In the genomic region with DNA sequence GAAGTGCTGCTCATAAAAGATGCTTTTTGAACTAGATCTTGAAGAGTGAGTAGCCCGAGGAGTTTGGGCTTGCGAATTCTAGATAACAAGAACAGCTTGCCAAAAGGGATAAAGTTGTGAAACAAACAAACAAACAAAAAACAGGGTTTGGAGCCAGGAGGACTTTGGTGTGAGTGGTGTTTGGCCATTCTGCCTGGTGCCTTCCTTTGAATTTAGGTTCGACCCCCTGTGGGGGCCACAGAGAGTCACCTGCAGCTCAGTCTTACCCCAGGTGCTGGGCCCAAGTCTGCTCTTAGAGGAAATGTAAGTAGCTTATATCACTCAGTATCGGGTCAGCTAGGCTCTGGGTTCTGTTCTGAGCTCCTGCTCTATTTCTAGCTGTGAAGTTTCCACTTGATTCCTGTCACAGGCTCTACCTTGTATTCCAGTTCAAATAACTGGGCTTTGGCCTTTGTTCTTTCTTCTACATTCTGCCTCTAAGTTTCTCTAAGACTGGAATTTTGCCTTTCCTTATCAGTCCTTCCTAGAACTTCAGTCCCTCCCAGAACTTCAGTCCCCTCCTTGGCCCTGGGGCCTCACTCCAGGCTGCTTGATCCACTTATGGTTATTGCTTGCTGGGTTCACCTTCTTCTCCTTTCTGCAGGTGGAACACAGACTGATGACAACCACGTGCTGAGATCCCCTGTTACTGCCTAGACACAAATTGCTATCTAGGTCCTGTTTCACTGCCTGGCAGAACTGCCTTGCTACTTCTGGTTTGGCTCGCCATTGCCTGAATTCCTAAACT, we compare ENCODE assay signal across 17 cellular contexts. TPM values are rescaled to one million over a fixed set of nuclear protein-coding genes. Genes with fewer than 3 reads are reported as not detected.
DNase-seq lines count a peak whose midpoint lies in the region; ATAC-seq and TF ChIP-seq lines count a peak whose summit lies in the region.
"Had no signal": no experiment of that assay in that cellular context is flagged by ENCODE, and none has a peak within 500 bp of the region (broad histone marks: within the 10 kb centered on the region; RNA-seq: fewer than 3 reads in every experiment).

No MANE protein-coding gene starts in this region.

- no peak for TF ChIP-seq CTCF in heart right ventricle (IDR thresholded peaks at IDR 0.05)
- no peak for TF ChIP-seq CTCF in osteoblast (IDR thresholded peaks at IDR 0.05; ENCODE audit: extremely low read depth, low read depth, low read length)

- intact Hi-C loops in heart right ventricle (cut with DNase I), result loop anchor here in 1 of 10 donors (2.0 kb wide), 1 partner anchor 18 kb away; no protein-coding TSS in a partner anchor

- no peaks in the 10 kb centered on the region for H3K9me2 ChIP-seq in GM23248 (ENCODE audit: insufficient read depth)

- no peaks in the 10 kb centered on the region for H3K9me3 ChIP-seq in GM23248 (ENCODE audit: low read depth)
- H3K9me3 ChIP-seq in heart right ventricle, result no peaks in the 10 kb centered on the region
- no peaks in the 10 kb centered on the region for H3K9me3 ChIP-seq in osteoblast (ENCODE audit: low read depth, low read length)
- H3K9me3 ChIP-seq: pancreas, SJSA1, vagina had no signal

- ATAC-seq in heart right ventricle (peak in 6 of 8 donors; percentile 40 to 71 (median 64)), GM18868 (IDR thresholded peaks at IDR 0.05; ENCODE audit: unreplicated experiment) (no peak), HG03175 (IDR thresholded peaks at IDR 0.05; ENCODE audit: unreplicated experiment) (no peak)

- H3K36me3 ChIP-seq in GM23248 (ENCODE audit: low read depth) (no peaks in the 10 kb centered on the region), heart right ventricle (no peaks in the 10 kb centered on the region), osteoblast (ENCODE audit: insufficient read depth, low read length) (no peaks in the 10 kb centered on the region)
- H3K36me3 ChIP-seq: pancreas, SJSA1, vagina had no signal

- H2AFZ ChIP-seq in GM23248 (no peak overlapping the region), osteoblast (ENCODE audit: low read length) (no peak overlapping the region)

- H3K27ac ChIP-seq in GM23248 (no peak overlapping the region), heart right ventricle (peak overlapping the region in 9 of 10 donors; percentile 16 to 79 (median 65)), osteoblast (ENCODE audit: low read depth, low read length) (peak overlapping the region; percentile 77)
- H3K27ac ChIP-seq: KMS-11, pancreas, vagina had no signal

- no peak for DNase-seq in GM23248
- DNase-seq in astrocyte of the hippocampus (ENCODE audit: low read depth, low spot score), result peak; percentile 36
- no peak for DNase-seq in heart right ventricle
- no peak for DNase-seq in osteoblast (ENCODE audit: insufficient read length, low spot score, missing footprints)
- no peak for DNase-seq in ureter (ENCODE audit: low spot score)
- no peak for DNase-seq in kidney glomerular epithelial cell (lab: John Stamatoyannopoulos, UW)
- DNase-seq: activated naive CD8-positive, alpha-beta T cell treated with anti-CD3 and anti-CD28 coated beads, Interleukin-2, amount 10 ng/mL, durations not matched to agents 7 days and 5 days; effector CD4-positive, alpha-beta T cell; NCI-H1694; NCI-H774; pancreas had no signal

- H3K4me3 ChIP-seq in GM23248 (no peak overlapping the region), heart right ventricle (no peak overlapping the region), osteoblast (ENCODE audit: insufficient read depth, low read length) (no peak overlapping the region)
- H3K4me3 ChIP-seq: lung, pancreas, SJSA1, vagina had no signal

- peaks cover 53% of the 10 kb centered on the region for H3K4me1 ChIP-seq in GM23248 (ENCODE audit: insufficient read depth)
- peaks cover 10 to 51% (median 26%) of the 10 kb centered on the region in 9 donors for H3K4me1 ChIP-seq in heart right ventricle
- H3K4me1 ChIP-seq in osteoblast (ENCODE audit: insufficient read depth, low read length), result peaks cover 52% of the 10 kb centered on the region

- in situ Hi-C loops in GM23248 (cut with MboI), result no loop called here

- 85% methylated on average over 6 of the region's 6 CpGs for WGBS in GM23248 (ENCODE audit: low coverage in 1 of 2, low lambda C conversion rate in 2 of 2, missing lambda C conversion rate in 2 of 2), 2 experiments
- WGBS in heart right ventricle, 2 donors, result 67 to 69% methylated on average over 6 of the region's 6 CpGs

- no peak overlapping the region for H3K9ac ChIP-seq in GM23248
- H3K9ac ChIP-seq: KMS-11 had no signal

- H4K20me1 ChIP-seq in GM23248 (ENCODE audit: insufficient read depth) (no peaks in the 10 kb centered on the region), osteoblast (ENCODE audit: insufficient read depth, low read length) (no peaks in the 10 kb centered on the region)

- H3K4me2 ChIP-seq in GM23248 (ENCODE audit: unreplicated experiment), result peak overlapping the region; percentile 9
- H3K4me2 ChIP-seq in osteoblast (ENCODE audit: insufficient read depth, low read length), result no peak overlapping the region
- H3K4me2 ChIP-seq: KMS-11 had no signal

- peaks cover 55% of the 10 kb centered on the region for H3F3A ChIP-seq in GM23248 (ENCODE audit: insufficient read depth)

- H3K27me3 ChIP-seq in GM23248 (replicated peaks; ENCODE audit: insufficient read depth) (no peaks in the 10 kb centered on the region), heart right ventricle (no peaks in the 10 kb centered on the region), osteoblast (ENCODE audit: insufficient read depth, low read length) (no peaks in the 10 kb centered on the region)
- H3K27me3 ChIP-seq: pancreas, SJSA1, vagina had no signal

- no peaks in the 10 kb centered on the region for H3K79me2 ChIP-seq in GM23248 (ENCODE audit: insufficient read depth)
- H3K79me2 ChIP-seq in osteoblast (ENCODE audit: insufficient read depth, low read length), result no peaks in the 10 kb centered on the region

RNA-seq across cellular contexts. Expression of a gene that starts 20.5 kb away (rescaled TPM):
- total RNA-seq in GM23248 (2014; rRNA removed; shearing (Covaris generic)), result 81.9 and 112 TPM in 2 replicates
- polyA plus RNA-seq in GM23248 (2016; fragmentation: Nextera tagmentation; extraction: Ambion mirVana) (96.1 and 100 TPM in 2 replicates), heart right ventricle (10 to 100 TPM in 1 of 2 donors, 1 to 10 TPM in 1; 9.4 to 23.4 TPM)
- total RNA-seq in heart right ventricle (10 to 100 TPM; 19.7 to 43.4 (median 26.0) TPM), osteoblast (28.6 and 30.0 TPM in 2 replicates), ureter (88.7 TPM)

Comparison
In these comparisons a context has a peak if more than half of its experiments do, and no peak if none do; other contexts are left out.
1. ATAC-seq: peak in heart right ventricle (6 of 8); none in GM18868 (single experiment) and HG03175 (single experiment).